ENCODE assay signal across 8 cellular contexts in genomic region chr7:21898265-21898930, GRCh38. TPM values are rescaled to one million over a fixed set of nuclear protein-coding genes. Genes with fewer than 3 reads are reported as not detected.
DNase-seq lines count a peak whose midpoint lies in the region; ATAC-seq and TF ChIP-seq lines count a peak whose summit lies in the region.

No MANE protein-coding gene starts in this region.

- no peaks in the 10 kb centered on the region for H3K9me3 ChIP-seq in ascending aorta

- ATAC-seq in GM19351 (IDR thresholded peaks at IDR 0.05; ENCODE audit: unreplicated experiment) (peak; percentile 96), HG03280 (IDR thresholded peaks at IDR 0.05; ENCODE audit: unreplicated experiment) (peak; percentile 76)

- TF ChIP-seq CTCF in RWPE1 (conservative IDR thresholded peaks at IDR 0.05; ENCODE audit: low read depth) (no peak), ascending aorta (IDR thresholded peaks at IDR 0.05) (no peak)

- peaks cover 22% of the 10 kb centered on the region for H3K36me3 Mint-ChIP-seq in activated naive CD8-positive, alpha-beta T cell

- H3K36me3 ChIP-seq in ascending aorta = no peaks in the 10 kb centered on the region

- peak; percentile 68 for DNase-seq in CD1c-positive myeloid dendritic cell (ENCODE audit: extremely low spot score)
- DNase-seq in RWPE1 (ENCODE audit: low spot score) = no peak
- no peak for DNase-seq in ascending aorta (ENCODE audit: low spot score in 2 of 2)
- no peak for DNase-seq in T-helper 9 cell
- no peak for DNase-seq in G401 (ENCODE audit: low spot score)

- no peak overlapping the region for H3K27ac ChIP-seq in RWPE1
- no peak overlapping the region for H3K27ac ChIP-seq in ascending aorta

- intact Hi-C loops in ascending aorta (cut with DNase I) = no loop called here

- peaks cover 23% of the 10 kb centered on the region for H3K4me1 Mint-ChIP-seq in activated naive CD8-positive, alpha-beta T cell (ENCODE audit: low read depth)

- CTCF ChIA-PET in RWPE1 (lab: Yijun Ruan, JAX) = no interaction called here

- POLR2A ChIA-PET in RWPE1 (lab: Yijun Ruan, JAX; ENCODE audit: low non-redundant PET) = no interaction called here

- no peaks in the 10 kb centered on the region for H3K4me1 ChIP-seq in ascending aorta

- no peaks in the 10 kb centered on the region for H3K27me3 ChIP-seq in ascending aorta

- H3K4me3 ChIP-seq in ascending aorta = no peak overlapping the region

- H3K27ac Mint-ChIP-seq in activated naive CD8-positive, alpha-beta T cell = peak overlapping the region; percentile 90

- H3K27me3 Mint-ChIP-seq in activated naive CD8-positive, alpha-beta T cell = no peaks in the 10 kb centered on the region

- H3K9me3 Mint-ChIP-seq in activated naive CD8-positive, alpha-beta T cell (ENCODE audit: low read depth) = no peaks in the 10 kb centered on the region

- in situ Hi-C loops in G401 (cut with HindIII; ENCODE audit: low sequenced_read_pairs) = no loop called here

- H3K4me3 Mint-ChIP-seq in activated naive CD8-positive, alpha-beta T cell = peak overlapping the region; percentile 78

RNA-seq across cellular contexts. Expression of gene CDCA7L, which starts 47.3 kb away (rescaled TPM):
- 1.5 TPM for total RNA-seq in ascending aorta
- 156 and 216 TPM in 2 replicates for total RNA-seq in G401 (2014; rRNA removed; shearing (Covaris generic))

Comparison
In these comparisons a context has a peak if more than half of its experiments do, and no peak if none do; other contexts are left out.
1. RNA of gene CDCA7L, which starts 47.3 kb away (total RNA-seq): 156 to 216 TPM in G401; 1.5 TPM in ascending aorta (single experiment); every median in the first group is over 10 times any median in the second.